Comparison of ENCODE assay signal across 10 cellular contexts in the genomic region with DNA sequence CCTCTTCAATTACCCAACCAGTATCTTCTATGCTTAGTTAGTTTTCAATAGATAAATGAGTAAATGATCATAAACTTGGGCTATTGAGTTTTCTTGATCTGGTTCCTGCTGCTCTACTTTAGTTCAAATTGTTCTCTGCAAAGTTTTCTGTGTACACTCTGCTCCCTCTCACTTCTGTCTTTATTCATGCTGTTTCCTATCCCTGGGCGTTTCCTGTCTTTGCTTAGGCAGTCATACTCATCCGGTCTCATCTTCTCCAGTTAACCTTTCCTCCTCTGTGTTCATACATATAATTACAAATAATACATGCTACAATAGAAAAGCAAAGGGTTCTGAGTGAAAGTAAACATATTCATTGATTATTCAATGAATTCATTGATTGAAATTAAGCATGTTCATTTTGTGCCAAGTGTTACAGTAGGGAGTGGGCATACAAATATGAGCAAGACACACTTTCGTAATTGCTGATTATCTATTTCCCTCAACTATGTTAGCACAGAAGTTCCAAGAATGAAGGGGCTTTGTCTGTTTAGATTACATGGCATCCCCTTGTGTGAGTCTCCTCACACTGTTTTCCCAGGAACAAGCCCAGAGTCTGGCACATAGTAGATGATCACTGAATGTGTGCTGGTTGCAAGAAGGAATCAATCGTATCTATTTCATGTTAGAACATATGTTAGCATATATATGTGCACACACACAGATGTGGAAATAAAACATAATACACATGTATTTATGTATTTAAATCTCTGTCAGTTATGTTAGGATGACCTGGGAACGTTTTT. TPM values are rescaled to one million over a fixed set of nuclear protein-coding genes. Genes with fewer than 3 reads are reported as not detected.
A peak's percentile ranks its signal among the peaks of the same experiment; 100 is the strongest.
DNase-seq lines count a peak whose midpoint lies in the region; ATAC-seq and TF ChIP-seq lines count a peak whose summit lies in the region.
"Had no signal": no experiment of that assay in that cellular context is flagged by ENCODE, and none has a peak within 500 bp of the region (broad histone marks: within the 10 kb centered on the region; RNA-seq: fewer than 3 reads in every experiment).

No MANE protein-coding gene starts in this region.

- POLR2A ChIA-PET in activated CD4-positive, alpha-beta memory T cell treated with anti-CD3 and anti-CD28 coated beads, Interleukin-2, amount 10 ng/mL, durations not matched to agents 7 days and 5 days (lab: Charles Lee): no interaction called here

- H3K27ac ChIP-seq in SJCRH30: no peak overlapping the region

- H3K27me3 Mint-ChIP-seq in activated CD4-positive, alpha-beta memory T cell treated with anti-CD3 and anti-CD28 coated beads, Interleukin-2, amount 10 ng/mL, durations not matched to agents 7 days and 5 days: no peaks in the 10 kb centered on the region

- H3K36me3 Mint-ChIP-seq in activated CD4-positive, alpha-beta memory T cell treated with anti-CD3 and anti-CD28 coated beads, Interleukin-2, amount 10 ng/mL, durations not matched to agents 7 days and 5 days (ENCODE audit: low read depth): peaks cover 7% of the 10 kb centered on the region

- H3K36me3 ChIP-seq in mucosa of descending colon (ENCODE audit: low read depth): no peaks in the 10 kb centered on the region
- no peaks in the 10 kb centered on the region for H3K36me3 ChIP-seq in SJCRH30

- TF ChIP-seq CTCF in mucosa of descending colon (IDR thresholded peaks at IDR 0.05): no peak

- intact Hi-C loops in mucosa of descending colon (cut with DNase I, micrococcal nuclease): no loop called here

- H3K9me3 Mint-ChIP-seq in activated CD4-positive, alpha-beta memory T cell treated with anti-CD3 and anti-CD28 coated beads, Interleukin-2, amount 10 ng/mL, durations not matched to agents 7 days and 5 days: no peaks in the 10 kb centered on the region

- H3K4me1 ChIP-seq in mucosa of descending colon (ENCODE audit: low read depth): no peaks in the 10 kb centered on the region
- H3K4me1 ChIP-seq in SJCRH30: no peaks in the 10 kb centered on the region

- ATAC-seq in HG02943 (IDR thresholded peaks at IDR 0.05; ENCODE audit: low read depth, unreplicated experiment): peak; percentile 41
- peak; percentile 45 for ATAC-seq in mucosa of descending colon

- H3K4me3 ChIP-seq in GM08714 (ENCODE audit: low read length): peak overlapping the region; percentile 86
- H3K4me3 ChIP-seq in mucosa of descending colon: no peak overlapping the region
- no peak overlapping the region for H3K4me3 ChIP-seq in SJCRH30

- no peaks in the 10 kb centered on the region for H3K27me3 ChIP-seq in SJCRH30

- CTCF ChIA-PET in activated CD4-positive, alpha-beta memory T cell treated with anti-CD3 and anti-CD28 coated beads, Interleukin-2, amount 10 ng/mL, durations not matched to agents 7 days and 5 days (lab: Charles Lee): no interaction called here

- peak overlapping the region; percentile 71 for H3K4me3 Mint-ChIP-seq in activated CD4-positive, alpha-beta memory T cell treated with anti-CD3 and anti-CD28 coated beads, Interleukin-2, amount 10 ng/mL, durations not matched to agents 7 days and 5 days

- H3K4me1 Mint-ChIP-seq in activated CD4-positive, alpha-beta memory T cell treated with anti-CD3 and anti-CD28 coated beads, Interleukin-2, amount 10 ng/mL, durations not matched to agents 7 days and 5 days: peaks cover 25% of the 10 kb centered on the region

- no peak for DNase-seq in activated CD4-positive, alpha-beta memory T cell treated with anti-CD3 and anti-CD28 coated beads, Interleukin-2, amount 10 ng/mL, durations not matched to agents 7 days and 5 days
- DNase-seq in mucosa of descending colon: no peak
- DNase-seq in HT-29 (ENCODE audit: low spot score): no peak
- no peak for DNase-seq in NCI-H226
- DNase-seq in DMS 273 treated with DMSO at 0.1 percent for 48 hours (lab: John Stamatoyannopoulos, UW): no peak
- no peak for DNase-seq in SJCRH30
- DNase-seq: stimulated activated CD4-positive, alpha-beta T cell treated with anti-CD3 and anti-CD28 coated beads, Interleukin-12 subunit alpha, Interleukin-12 subunit beta, amount 100 ng/mL, for 4 hours had no signal

- peak overlapping the region; percentile 64 for H3K27ac Mint-ChIP-seq in activated CD4-positive, alpha-beta memory T cell treated with anti-CD3 and anti-CD28 coated beads, Interleukin-2, amount 10 ng/mL, durations not matched to agents 7 days and 5 days

- H3K9me3 ChIP-seq in mucosa of descending colon: no peaks in the 10 kb centered on the region
- H3K9me3 ChIP-seq in SJCRH30 (replicated peaks): no peaks in the 10 kb centered on the region

RNA-seq across cellular contexts. Expression of gene RAB39B, which starts 1.1 kb away (rescaled TPM):
- 10 to 100 TPM; 13.6 to 14.7 TPM for total RNA-seq in activated CD4-positive, alpha-beta memory T cell treated with anti-CD3 and anti-CD28 coated beads, Interleukin-2, amount 10 ng/mL, durations not matched to agents 7 days and 5 days
- total RNA-seq in mucosa of descending colon: under 1 TPM; 0.17 to 0.79 (median 0.27) TPM
- total RNA-seq in HT-29 (2014; rRNA removed; shearing (Covaris generic)): not detected in 2 replicates
- 0.34 and 0.56 TPM in 2 replicates for total RNA-seq in SJCRH30 (2014; rRNA removed; shearing (Covaris generic))
- total RNA-seq: M059J had no signal

RNA-seq across cellular contexts. Expression of gene VBP1, which starts 46.9 kb away (rescaled TPM):
- 10 to 100 TPM; 51.6 to 61.9 TPM for total RNA-seq in activated CD4-positive, alpha-beta memory T cell treated with anti-CD3 and anti-CD28 coated beads, Interleukin-2, amount 10 ng/mL, durations not matched to agents 7 days and 5 days
- total RNA-seq in mucosa of descending colon: 10 to 100 TPM; 27.4 to 36.7 (median 32.8) TPM
- total RNA-seq in HT-29 (2014; rRNA removed; shearing (Covaris generic)): 45.3 and 48.4 TPM in 2 replicates
- total RNA-seq in SJCRH30 (2014; rRNA removed; shearing (Covaris generic)): 106 and 118 TPM in 2 replicates
